Comparison of ENCODE assay signal across 8 cellular contexts in the genomic region with DNA sequence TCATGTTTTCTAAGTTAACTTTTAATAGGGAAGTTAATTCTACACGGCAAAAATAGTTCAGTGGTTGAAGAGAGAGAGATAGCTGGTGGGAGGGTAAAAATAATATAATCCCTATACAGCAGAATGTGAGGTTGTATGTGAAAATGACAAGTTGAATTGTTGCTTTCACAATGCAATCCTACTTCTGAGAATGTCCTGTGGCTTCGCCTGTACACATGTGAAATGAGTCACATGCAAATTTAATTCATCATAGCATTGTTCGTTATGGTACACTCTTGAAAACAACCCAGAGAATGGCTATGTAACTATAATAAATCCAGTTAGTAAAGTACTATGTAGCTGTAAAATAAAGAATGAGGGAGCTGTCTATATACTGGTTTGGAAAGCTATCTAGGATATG. TPM values are rescaled to one million over a fixed set of nuclear protein-coding genes. Genes with fewer than 3 reads are reported as not detected.
A peak's percentile ranks its signal among the peaks of the same experiment; 100 is the strongest.
DNase-seq lines count a peak whose midpoint lies in the region; ATAC-seq and TF ChIP-seq lines count a peak whose summit lies in the region.

No MANE protein-coding gene starts in this region.

- intact Hi-C loops in esophagus squamous epithelium (cut with DNase I) (no loop called here), stomach (cut with DNase I; ENCODE audit: low total_unique reads) (no loop called here)

- TF ChIP-seq CTCF in fibroblast of mammary gland (conservative IDR thresholded peaks at IDR 0.05; ENCODE audit: control insufficient read depth, insufficient read depth, low read depth, low read length) = no peak
- no peak for TF ChIP-seq CTCF in esophagus squamous epithelium (IDR thresholded peaks at IDR 0.05)
- no peak for TF ChIP-seq CTCF in stomach (IDR thresholded peaks at IDR 0.05)

- peaks cover 0 to 32% (median 0%) of the 10 kb centered on the region in 3 donors for H3K36me3 ChIP-seq in esophagus squamous epithelium
- H3K36me3 ChIP-seq in stomach = peaks cover under 1 to 29% (median 26%) of the 10 kb centered on the region in 4 donors

- no peaks in the 10 kb centered on the region for H3K27me3 ChIP-seq in esophagus squamous epithelium
- no peaks in the 10 kb centered on the region for H3K27me3 ChIP-seq in stomach

- no peak overlapping the region for H3K4me3 ChIP-seq in fibroblast of mammary gland (ENCODE audit: control insufficient read depth, low read depth, low read length)
- H3K4me3 ChIP-seq in esophagus squamous epithelium = no peak overlapping the region
- no peak overlapping the region for H3K4me3 ChIP-seq in stomach

- peak; percentile 100 for ATAC-seq in GM18499 (IDR thresholded peaks at IDR 0.05; ENCODE audit: insufficient read depth, unreplicated experiment)
- peak; percentile 98 for ATAC-seq in GM21529 (IDR thresholded peaks at IDR 0.05; ENCODE audit: unreplicated experiment)
- ATAC-seq in HG03575 (IDR thresholded peaks at IDR 0.05; ENCODE audit: extremely low read depth, insufficient number of reproducible peaks, low FRiP score, unreplicated experiment) = peak; percentile 100

- H3K9me3 ChIP-seq in esophagus squamous epithelium (no peaks in the 10 kb centered on the region), stomach (no peaks in the 10 kb centered on the region)

- H3K4me1 ChIP-seq in esophagus squamous epithelium (peaks cover 0 to 20% (median 4%) of the 10 kb centered on the region in 3 donors), stomach (peaks cover 0 to 7% (median 2%) of the 10 kb centered on the region in 4 donors)

- H3K27ac ChIP-seq in esophagus squamous epithelium (peak overlapping the region in 1 of 4 donors; percentile 27), stomach (no peak overlapping the region)

- TF ChIP-seq EP300 in stomach (IDR thresholded peaks at IDR 0.05) = no peak

- 16 to 21% methylated on average over 3 of the region's 3 CpGs for WGBS in esophagus squamous epithelium, 2 donors
- 67 to 76% (median 68%) methylated on average over 3 of the region's 3 CpGs for WGBS in stomach, 5 donors

- TF ChIP-seq POLR2A in esophagus squamous epithelium (IDR thresholded peaks at IDR 0.05) = no peak
- no peak for TF ChIP-seq POLR2A in stomach (IDR thresholded peaks at IDR 0.05)

- DNase-seq in fibroblast of mammary gland (ENCODE audit: low read depth) = peak; percentile 76
- no peak for DNase-seq in SW 1271 (lab: John Stamatoyannopoulos, UW)
- DNase-seq in esophagus squamous epithelium (lab: John Stamatoyannopoulos, UW) = no peak
- no peak for DNase-seq in stomach
- DNase-seq in D341Med (ENCODE audit: low spot score) = no peak

RNA-seq across cellular contexts. Expression of gene HINT3, which starts 46.1 kb away (rescaled TPM):
- total RNA-seq in esophagus squamous epithelium (10 to 100 TPM; 15.4 to 22.5 (median 20.7) TPM), stomach (10 to 100 TPM in 4 of 5 donors, 1 to 10 TPM in 1; 9.9 to 36.0 (median 24.3) TPM)
- polyA plus RNA-seq in stomach = 10 to 100 TPM in 2 of 3 donors, 1 to 10 TPM in 1; 9.3 to 28.9 (median 17.6) TPM
